Comparison of ENCODE assay signal across 10 cellular contexts in the genomic region with DNA sequence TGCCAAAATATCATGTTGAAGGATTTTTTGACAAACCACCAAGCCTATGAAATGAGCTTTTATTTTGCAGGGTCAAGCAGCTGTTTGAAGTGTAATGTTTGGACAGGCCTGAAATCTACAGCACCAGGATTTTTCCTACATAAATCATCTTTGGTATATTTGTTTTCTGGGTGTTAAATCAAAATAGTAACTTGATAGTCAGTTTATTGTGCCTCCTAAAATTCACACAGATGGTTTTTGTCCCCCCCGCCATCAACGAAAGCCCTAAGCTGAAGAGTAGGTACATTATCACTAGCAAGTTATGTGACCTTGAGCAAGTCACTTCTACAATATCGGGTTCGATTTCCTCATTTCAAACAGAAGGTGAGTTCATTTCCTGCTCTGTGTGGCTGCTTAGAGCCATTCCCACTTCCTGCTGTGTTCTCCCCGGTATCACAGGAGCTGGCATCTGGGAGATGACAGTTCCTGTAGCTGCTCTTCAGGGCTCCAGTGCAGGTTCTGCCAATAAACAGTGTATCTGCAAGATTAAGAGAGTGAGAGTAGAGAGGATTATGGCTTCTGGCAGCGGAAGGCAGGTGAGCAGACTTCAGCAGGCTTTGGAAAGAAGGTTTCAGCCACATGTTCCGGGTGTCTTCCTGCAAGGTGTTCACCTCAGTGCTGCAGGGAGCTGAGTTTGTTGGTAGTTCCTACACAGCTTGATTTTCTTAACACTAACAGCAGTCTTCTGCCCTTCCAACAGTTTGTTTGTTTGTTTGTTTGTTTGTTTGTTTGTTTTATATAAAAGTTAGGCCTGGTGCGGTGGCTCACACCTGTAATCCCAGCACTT. TPM values are rescaled to one million over a fixed set of nuclear protein-coding genes. Genes with fewer than 3 reads are reported as not detected.
A peak's percentile ranks its signal among the peaks of the same experiment; 100 is the strongest.
DNase-seq lines count a peak whose midpoint lies in the region; ATAC-seq and TF ChIP-seq lines count a peak whose summit lies in the region.
"Had no signal": no experiment of that assay in that cellular context is flagged by ENCODE, and none has a peak within 500 bp of the region (broad histone marks: within the 10 kb centered on the region; RNA-seq: fewer than 3 reads in every experiment).

No MANE protein-coding gene starts in this region.

- H3K36me3 ChIP-seq in WERI-Rb-1 = no peaks in the 10 kb centered on the region

- peak overlapping the region; percentile 46 for H3K27ac ChIP-seq in WERI-Rb-1

- no peaks in the 10 kb centered on the region for H3K27me3 ChIP-seq in WERI-Rb-1 (ENCODE audit: insufficient read depth, low read depth, severe bottlenecking)

- DNase-seq in Daoy (ENCODE audit: low read depth) (peak; percentile 56), HuH-7.5 (ENCODE audit: low spot score) (peak; percentile 56), WERI-Rb-1 (peak; percentile 49), kidney tubule cell (ENCODE audit: low spot score) (peak; percentile 68), KG1 (lab: John Stamatoyannopoulos, UW) (no peak)
- no peak for DNase-seq in activated CD4-positive, CD25-positive, alpha-beta regulatory T cell (lab: John Stamatoyannopoulos, UW)
- DNase-seq: endodermal cell, NCI-H1092 had no signal

- no peak for TF ChIP-seq CTCF in WERI-Rb-1 (IDR thresholded peaks at IDR 0.05; ENCODE audit: low read depth, low read length)

- no peak overlapping the region for H3K4me3 ChIP-seq in WERI-Rb-1 (ENCODE audit: low read depth, low read length)

- H3K9me3 ChIP-seq in WERI-Rb-1 (ENCODE audit: severe bottlenecking) = no peaks in the 10 kb centered on the region

- no peak for ATAC-seq in GM21367 (IDR thresholded peaks at IDR 0.05; ENCODE audit: unreplicated experiment)
- ATAC-seq in HG02571 (IDR thresholded peaks at IDR 0.05; ENCODE audit: unreplicated experiment) = no peak

RNA-seq across cellular contexts. Expression of a gene that starts 48.4 kb away (rescaled TPM):
- total RNA-seq in Daoy (2014; rRNA removed; shearing (Covaris generic)) = 15.0 and 20.3 TPM in 2 replicates

Comparison
In these comparisons a context has a peak if more than half of its experiments do, and no peak if none do; other contexts are left out.
1. DNase-seq: peak in Daoy (single experiment), HuH-7.5 (single experiment), WERI-Rb-1 (single experiment) and kidney tubule cell (single experiment); none in activated CD4-positive, CD25-positive, alpha-beta regulatory T cell (0 of 4) and KG1 (single experiment).